In the genomic region with DNA sequence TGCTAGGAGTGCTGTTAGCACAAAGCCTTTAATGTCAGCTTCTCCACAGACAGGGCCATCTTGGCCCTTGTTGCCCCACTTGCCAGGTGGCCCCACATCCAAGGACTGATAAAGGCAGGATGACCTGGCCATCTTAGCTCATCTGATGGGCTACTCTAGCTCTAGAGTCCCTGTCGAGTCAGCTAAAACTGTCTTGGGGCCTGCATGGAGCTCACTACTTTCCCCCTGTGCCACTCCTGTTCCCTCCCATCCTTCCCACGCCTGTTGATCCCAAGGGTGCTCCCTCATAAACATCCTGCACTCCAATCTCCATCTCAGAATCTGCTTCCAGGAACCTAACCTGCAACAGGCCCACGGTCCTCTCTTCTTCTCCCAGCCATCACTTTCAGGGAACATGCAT, we compare ENCODE assay signal across 9 cellular contexts. TPM values are rescaled to one million over a fixed set of nuclear protein-coding genes. Genes with fewer than 3 reads are reported as not detected.
A peak's percentile ranks its signal among the peaks of the same experiment; 100 is the strongest.
DNase-seq lines count a peak whose midpoint lies in the region; ATAC-seq and TF ChIP-seq lines count a peak whose summit lies in the region.
"Had no signal": no experiment of that assay in that cellular context is flagged by ENCODE, and none has a peak within 500 bp of the region (broad histone marks: within the 10 kb centered on the region; RNA-seq: fewer than 3 reads in every experiment).

No MANE protein-coding gene starts in this region.

- H3K27me3 ChIP-seq in OCI-LY1 (ENCODE audit: insufficient read depth, low read length) (no peaks in the 10 kb centered on the region), esophagus muscularis mucosa (no peaks in the 10 kb centered on the region), sigmoid colon (no peaks in the 10 kb centered on the region)

- WGBS in esophagus muscularis mucosa = 61% methylated on average over 3 of the region's 3 CpGs
- 83 to 91% methylated on average over 3 of the region's 3 CpGs for WGBS in sigmoid colon, 2 donors

- TF ChIP-seq CTCF in OCI-LY1 (IDR thresholded peaks at IDR 0.05; ENCODE audit: low read length) = no peak
- no peak for TF ChIP-seq CTCF in esophagus muscularis mucosa (IDR thresholded peaks at IDR 0.05)
- no peak for TF ChIP-seq CTCF in sigmoid colon (IDR thresholded peaks at IDR 0.05)

- H3K4me2 ChIP-seq in OCI-LY1 (ENCODE audit: low read length) = peak overlapping the region; percentile 77

- H3K27ac ChIP-seq in OCI-LY1 (ENCODE audit: low read depth, low read length, poor library complexity, severe bottlenecking) = no peak overlapping the region
- H3K27ac ChIP-seq in esophagus muscularis mucosa (replicated peaks in 1 of 4) = peak overlapping the region; percentile 81 to 87 (median 85)
- H3K27ac ChIP-seq in sigmoid colon = peak overlapping the region in 3 of 4 donors; percentile 83 to 89 (median 84)
- H3K27ac ChIP-seq: cardiac muscle cell had no signal

- no peak for ATAC-seq in GM18498 (IDR thresholded peaks at IDR 0.05; ENCODE audit: unreplicated experiment)
- ATAC-seq in GM18505 (IDR thresholded peaks at IDR 0.05; ENCODE audit: unreplicated experiment) = no peak

- H3K36me3 ChIP-seq in ES-I3 (ENCODE audit: insufficient read depth, low read length) (no peaks in the 10 kb centered on the region), OCI-LY1 (ENCODE audit: insufficient read depth, low read length) (peaks cover under 1% of the 10 kb centered on the region; the same call in 1 of the 2 replicates), esophagus muscularis mucosa (peaks cover 0 to 4% (median 1%) of the 10 kb centered on the region in 4 donors), sigmoid colon (peaks cover 0 to 4% (median 0%) of the 10 kb centered on the region in 4 donors)
- H3K36me3 ChIP-seq: cardiac muscle cell had no signal

- no peak for TF ChIP-seq EP300 in esophagus muscularis mucosa (IDR thresholded peaks at IDR 0.05)
- no peak for TF ChIP-seq EP300 in sigmoid colon (IDR thresholded peaks at IDR 0.05)

- H3K9ac ChIP-seq in ES-I3 (ENCODE audit: low read depth, low read length) (peak overlapping the region; percentile 73; the same call in 1 of the 2 replicates), OCI-LY1 (ENCODE audit: low read length) (peak overlapping the region; percentile 73; the same call in 1 of the 2 replicates)

- no peaks in the 10 kb centered on the region for H3F3A ChIP-seq in OCI-LY1 (ENCODE audit: insufficient read depth, low read length)

- DNase-seq in esophagus muscularis mucosa (ENCODE audit: extremely low spot score) (no peak), sigmoid colon (no peak), SKM-1 (lab: John Stamatoyannopoulos, UW; ENCODE audit: unreplicated experiment) (no peak), NCI-H1048 (lab: John Stamatoyannopoulos, UW) (no peak)

- H3K4me1 ChIP-seq in ES-I3 (ENCODE audit: insufficient read depth, low read length) (peaks cover 13% of the 10 kb centered on the region), OCI-LY1 (ENCODE audit: insufficient read depth, low read length, severe bottlenecking) (peaks cover 42% of the 10 kb centered on the region), esophagus muscularis mucosa (peaks cover 21 to 37% (median 33%) of the 10 kb centered on the region in 4 donors), sigmoid colon (peaks cover 0 to 33% (median 26%) of the 10 kb centered on the region in 4 donors)

- H3K79me2 ChIP-seq in OCI-LY1 (ENCODE audit: insufficient read depth, low read length) = no peaks in the 10 kb centered on the region

- no peaks in the 10 kb centered on the region for H4K20me1 ChIP-seq in OCI-LY1 (ENCODE audit: insufficient read depth, low read length)

- no peak overlapping the region for H2AFZ ChIP-seq in OCI-LY1 (ENCODE audit: low read length)

- TF ChIP-seq POLR2A in esophagus muscularis mucosa (IDR thresholded peaks at IDR 0.05; ENCODE audit: low read depth) (no peak), sigmoid colon (IDR thresholded peaks at IDR 0.05) (no peak), GM18505 (IDR thresholded peaks at IDR 0.05; ENCODE audit: borderline replicate concordance, extremely low read depth, insufficient read depth, insufficient read length) (no peak)

- H3K9me2 ChIP-seq in OCI-LY1 (ENCODE audit: low read depth, low read length) = no peaks in the 10 kb centered on the region

- peak overlapping the region; percentile 65 for H3K4me3 ChIP-seq in OCI-LY1 (ENCODE audit: low read depth, low read length, poor library complexity, severe bottlenecking)
- peak overlapping the region; percentile 66 to 74 (median 69) for H3K4me3 ChIP-seq in esophagus muscularis mucosa
- peak overlapping the region in 3 of 4 donors; percentile 62 to 71 (median 65) for H3K4me3 ChIP-seq in sigmoid colon

- H3K9me3 ChIP-seq in ES-I3 (ENCODE audit: control insufficient read depth, insufficient read depth, low read length) (no peaks in the 10 kb centered on the region), OCI-LY1 (ENCODE audit: low read length) (no peaks in the 10 kb centered on the region), esophagus muscularis mucosa (no peaks in the 10 kb centered on the region), sigmoid colon (no peaks in the 10 kb centered on the region)

- intact Hi-C loops in esophagus muscularis mucosa (cut with DNase I) (loop anchor here (5.0 to 10.0 kb wide), 2 partner anchors 49 to 93 kb away; partner anchors contain the start of genes COA7 and TUT4), sigmoid colon (cut with DNase I) (loop anchor here (5.0 kb wide), 1 partner anchor 199 kb away; the partner anchor contains the start of genes ORC1 and PRPF38A)

RNA-seq across cellular contexts. Expression of gene GPX7, which starts 0.7 kb away (rescaled TPM):
- total RNA-seq in esophagus muscularis mucosa (10 to 100 TPM in 3 of 4 donors, 1 to 10 TPM in 1; 9.3 to 17.3 (median 16.4) TPM), sigmoid colon (10 to 100 TPM; 17.0 to 49.3 (median 24.5) TPM)
- 1 to 10 TPM; 2.5 to 8.6 (median 5.4) TPM for polyA plus RNA-seq in sigmoid colon

RNA-seq across cellular contexts. Expression of gene SHISAL2A, which starts 31.4 kb away (rescaled TPM):
- under 1 TPM in 2 of 4 donors, not detected in 2; 0.17 to 0.57 TPM for total RNA-seq in esophagus muscularis mucosa
- not detected for total RNA-seq in sigmoid colon
- polyA plus RNA-seq in sigmoid colon = 1 to 10 TPM in 1 of 3 donors, not detected in 2; 8.1 TPM
- total RNA-seq: cardiac muscle cell had no signal
- polyA plus RNA-seq: cardiac muscle cell had no signal

RNA-seq across cellular contexts. Expression of gene TUT4, which starts 48.6 kb away (rescaled TPM):
- 10 to 100 TPM; 32.3 to 58.6 (median 42.7) TPM for total RNA-seq in esophagus muscularis mucosa
- total RNA-seq in sigmoid colon = 10 to 100 TPM; 50.4 to 66.9 (median 58.3) TPM
- 10 to 100 TPM in 1 of 3 donors, 1 to 10 TPM in 2; 3.2 to 21.5 (median 9.6) TPM for polyA plus RNA-seq in sigmoid colon
